In the genomic region with DNA sequence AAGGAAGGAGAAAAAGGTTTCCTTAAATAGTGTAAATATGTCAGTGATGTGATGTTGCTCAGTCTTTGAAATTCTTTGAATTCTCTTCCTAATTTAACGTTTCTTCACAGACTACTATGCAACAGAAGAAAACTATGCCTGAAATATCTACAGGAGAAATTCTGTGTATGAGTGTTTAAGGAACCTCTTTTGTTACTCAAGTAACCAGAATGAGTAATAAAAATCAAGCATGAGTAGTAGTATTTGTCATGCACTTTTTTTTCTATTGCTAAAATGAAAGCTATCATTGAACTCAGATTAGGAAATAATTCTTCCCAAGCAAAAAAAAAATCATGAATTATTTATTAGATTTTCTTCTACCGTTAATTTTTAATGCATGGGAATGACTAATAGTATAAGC, we compare ENCODE assay signal across 1 cellular context.
TF ChIP-seq lines count a peak whose summit lies in the region.

No MANE protein-coding gene starts in this region.

TF ChIP-seq in GM12878, 131 proteins besides CTCF, POLR2A, EP300 and RAD21 (continues in another document):
- TF ChIP-seq BACH1 (IDR thresholded peaks at IDR 0.05; ENCODE audit: borderline replicate concordance) (no peak), ZNF384 (IDR thresholded peaks at IDR 0.05; ENCODE audit: borderline replicate concordance, low read depth, low read length) (no peak), IRF3 (IDR thresholded peaks at IDR 0.05) (no peak), RUNX3 (IDR thresholded peaks at IDR 0.05; ENCODE audit: low read length) (peak; percentile 19; the same call in 1 of the 2 replicates), ZNF687 (IDR thresholded peaks at IDR 0.05) (no peak), RFX5 (IDR thresholded peaks at IDR 0.05; ENCODE audit: low read depth, low read length) (no peak), NFIC (IDR thresholded peaks at IDR 0.05; ENCODE audit: low read depth, low read length) (peak; percentile 88), RCOR1 (conservative IDR thresholded peaks at IDR 0.05; ENCODE audit: low read depth, low read length) (no peak), RELB (IDR thresholded peaks at IDR 0.05; ENCODE audit: low read depth) (no peak), PAX5 (IDR thresholded peaks at IDR 0.05; ENCODE audit: borderline replicate concordance, low read depth, low read length) (no peak), ZNF217 (IDR thresholded peaks at IDR 0.05) (no peak), RB1 (IDR thresholded peaks at IDR 0.05; ENCODE audit: borderline replicate concordance) (no peak), FOXK2 (IDR thresholded peaks at IDR 0.05) (no peak), BMI1 (IDR thresholded peaks at IDR 0.05; ENCODE audit: borderline replicate concordance) (no peak), ELK1 (IDR thresholded peaks at IDR 0.05; ENCODE audit: low read depth, low read length) (no peak), FOXM1 (IDR thresholded peaks at IDR 0.05; ENCODE audit: low read depth, low read length) (peak; percentile 31; the same call in 1 of the 2 replicates), ESRRA (IDR thresholded peaks at IDR 0.05; ENCODE audit: low read length) (no peak), POLR2AphosphoS5 (IDR thresholded peaks at IDR 0.05; ENCODE audit: low read length) (no peak), BCL3 (IDR thresholded peaks at IDR 0.05; ENCODE audit: borderline replicate concordance, insufficient read depth, low read depth, low read length, poor library complexity, severe bottlenecking) (no peak), MEF2B (IDR thresholded peaks at IDR 0.05; ENCODE audit: partially characterized antibody, poor library complexity, severe bottlenecking) (no peak), SMC3 (IDR thresholded peaks at IDR 0.05; ENCODE audit: borderline replicate concordance, low read length) (no peak), ZNF207 (IDR thresholded peaks at IDR 0.05; ENCODE audit: borderline replicate concordance) (no peak), ZBTB33 (IDR thresholded peaks at IDR 0.05) (no peak), SP1 (IDR thresholded peaks at IDR 0.05; ENCODE audit: low read depth, low read length) (no peak), NFXL1 (IDR thresholded peaks at IDR 0.05; ENCODE audit: borderline replicate concordance) (no peak), ZBED1 (IDR thresholded peaks at IDR 0.05; ENCODE audit: borderline replicate concordance) (peak; percentile 46; the same call in 1 of the 2 replicates), STAT3 (IDR thresholded peaks at IDR 0.05; ENCODE audit: low read depth, low read length) (no peak), JUNB (IDR thresholded peaks at IDR 0.05) (peak; percentile 85), GATAD2B (conservative IDR thresholded peaks at IDR 0.05; ENCODE audit: low read depth) (no peak), BRCA1 (IDR thresholded peaks at IDR 0.05; ENCODE audit: low read depth, low read length) (no peak), DPF2 (IDR thresholded peaks at IDR 0.05) (no peak), CREB1 (IDR thresholded peaks at IDR 0.05; ENCODE audit: low read depth) (0 out of 2 replicates have a peak, but pooled peaks have one; percentile 15), TARDBP (IDR thresholded peaks at IDR 0.05; ENCODE audit: borderline replicate concordance) (no peak), SMAD1 (IDR thresholded peaks at IDR 0.05; ENCODE audit: low read depth, partially characterized antibody) (no peak), MXI1 (IDR thresholded peaks at IDR 0.05; ENCODE audit: low read depth, low read length) (no peak)
- TF ChIP-seq, protein P1, sequence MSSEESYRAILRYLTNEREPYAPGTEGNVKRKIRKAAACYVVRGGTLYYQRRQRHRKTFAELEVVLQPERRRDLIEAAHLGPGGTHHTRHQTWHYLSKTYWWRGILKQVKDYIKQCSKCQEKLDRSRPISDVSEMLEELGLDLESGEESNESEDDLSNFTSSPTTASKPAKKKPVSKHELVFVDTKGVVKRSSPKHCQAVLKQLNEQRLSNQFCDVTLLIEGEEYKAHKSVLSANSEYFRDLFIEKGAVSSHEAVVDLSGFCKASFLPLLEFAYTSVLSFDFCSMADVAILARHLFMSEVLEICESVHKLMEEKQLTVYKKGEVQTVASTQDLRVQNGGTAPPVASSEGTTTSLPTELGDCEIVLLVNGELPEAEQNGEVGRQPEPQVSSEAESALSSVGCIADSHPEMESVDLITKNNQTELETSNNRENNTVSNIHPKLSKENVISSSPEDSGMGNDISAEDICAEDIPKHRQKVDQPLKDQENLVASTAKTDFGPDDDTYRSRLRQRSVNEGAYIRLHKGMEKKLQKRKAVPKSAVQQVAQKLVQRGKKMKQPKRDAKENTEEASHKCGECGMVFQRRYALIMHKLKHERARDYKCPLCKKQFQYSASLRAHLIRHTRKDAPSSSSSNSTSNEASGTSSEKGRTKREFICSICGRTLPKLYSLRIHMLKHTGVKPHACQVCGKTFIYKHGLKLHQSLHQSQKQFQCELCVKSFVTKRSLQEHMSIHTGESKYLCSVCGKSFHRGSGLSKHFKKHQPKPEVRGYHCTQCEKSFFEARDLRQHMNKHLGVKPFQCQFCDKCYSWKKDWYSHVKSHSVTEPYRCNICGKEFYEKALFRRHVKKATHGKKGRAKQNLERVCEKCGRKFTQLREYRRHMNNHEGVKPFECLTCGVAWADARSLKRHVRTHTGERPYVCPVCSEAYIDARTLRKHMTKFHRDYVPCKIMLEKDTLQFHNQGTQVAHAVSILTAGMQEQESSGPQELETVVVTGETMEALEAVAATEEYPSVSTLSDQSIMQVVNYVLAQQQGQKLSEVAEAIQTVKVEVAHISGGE (CRISPR knock-in tag; IDR thresholded peaks at IDR 0.05), result no peak
- TF ChIP-seq, protein P2, sequence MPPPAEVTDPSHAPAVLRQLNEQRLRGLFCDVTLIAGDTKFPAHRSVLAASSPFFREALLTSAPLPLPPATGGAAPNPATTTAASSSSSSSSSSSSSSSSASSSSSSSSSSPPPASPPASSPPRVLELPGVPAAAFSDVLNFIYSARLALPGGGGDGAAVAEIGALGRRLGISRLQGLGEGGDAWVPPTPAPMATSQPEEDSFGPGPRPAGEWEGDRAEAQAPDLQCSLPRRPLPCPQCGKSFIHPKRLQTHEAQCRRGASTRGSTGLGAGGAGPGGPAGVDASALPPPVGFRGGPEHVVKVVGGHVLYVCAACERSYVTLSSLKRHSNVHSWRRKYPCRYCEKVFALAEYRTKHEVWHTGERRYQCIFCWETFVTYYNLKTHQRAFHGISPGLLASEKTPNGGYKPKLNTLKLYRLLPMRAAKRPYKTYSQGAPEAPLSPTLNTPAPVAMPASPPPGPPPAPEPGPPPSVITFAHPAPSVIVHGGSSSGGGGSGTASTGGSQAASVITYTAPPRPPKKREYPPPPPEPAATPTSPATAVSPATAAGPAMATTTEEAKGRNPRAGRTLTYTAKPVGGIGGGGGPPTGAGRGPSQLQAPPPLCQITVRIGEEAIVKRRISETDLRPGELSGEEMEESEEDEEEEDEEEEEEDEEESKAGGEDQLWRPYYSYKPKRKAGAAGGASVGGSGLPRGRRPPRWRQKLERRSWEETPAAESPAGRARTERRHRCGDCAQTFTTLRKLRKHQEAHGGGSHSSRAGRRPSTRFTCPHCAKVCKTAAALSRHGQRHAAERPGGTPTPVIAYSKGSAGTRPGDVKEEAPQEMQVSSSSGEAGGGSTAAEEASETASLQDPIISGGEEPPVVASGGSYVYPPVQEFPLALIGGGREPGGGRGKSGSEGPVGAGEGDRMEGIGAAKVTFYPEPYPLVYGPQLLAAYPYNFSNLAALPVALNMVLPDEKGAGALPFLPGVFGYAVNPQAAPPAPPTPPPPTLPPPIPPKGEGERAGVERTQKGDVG (CRISPR knock-in tag; IDR thresholded peaks at IDR 0.05), result no peak
- TF ChIP-seq, protein P3, sequence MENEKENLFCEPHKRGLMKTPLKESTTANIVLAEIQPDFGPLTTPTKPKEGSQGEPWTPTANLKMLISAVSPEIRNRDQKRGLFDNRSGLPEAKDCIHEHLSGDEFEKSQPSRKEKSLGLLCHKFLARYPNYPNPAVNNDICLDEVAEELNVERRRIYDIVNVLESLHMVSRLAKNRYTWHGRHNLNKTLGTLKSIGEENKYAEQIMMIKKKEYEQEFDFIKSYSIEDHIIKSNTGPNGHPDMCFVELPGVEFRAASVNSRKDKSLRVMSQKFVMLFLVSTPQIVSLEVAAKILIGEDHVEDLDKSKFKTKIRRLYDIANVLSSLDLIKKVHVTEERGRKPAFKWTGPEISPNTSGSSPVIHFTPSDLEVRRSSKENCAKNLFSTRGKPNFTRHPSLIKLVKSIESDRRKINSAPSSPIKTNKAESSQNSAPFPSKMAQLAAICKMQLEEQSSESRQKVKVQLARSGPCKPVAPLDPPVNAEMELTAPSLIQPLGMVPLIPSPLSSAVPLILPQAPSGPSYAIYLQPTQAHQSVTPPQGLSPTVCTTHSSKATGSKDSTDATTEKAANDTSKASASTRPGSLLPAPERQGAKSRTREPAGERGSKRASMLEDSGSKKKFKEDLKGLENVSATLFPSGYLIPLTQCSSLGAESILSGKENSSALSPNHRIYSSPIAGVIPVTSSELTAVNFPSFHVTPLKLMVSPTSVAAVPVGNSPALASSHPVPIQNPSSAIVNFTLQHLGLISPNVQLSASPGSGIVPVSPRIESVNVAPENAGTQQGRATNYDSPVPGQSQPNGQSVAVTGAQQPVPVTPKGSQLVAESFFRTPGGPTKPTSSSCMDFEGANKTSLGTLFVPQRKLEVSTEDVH (IDR thresholded peaks at IDR 0.05; ENCODE audit: low read depth, partially characterized antibody), result no peak
